ENCODE assay signal across 31 cellular contexts in genomic region chr4:138766332-138766731, GRCh38.
"Had no signal": no experiment of that assay in that cellular context is flagged by ENCODE, and none has a peak within 500 bp of the region (broad histone marks: within the 10 kb centered on the region; RNA-seq: fewer than 3 reads in every experiment).

No MANE protein-coding gene starts in this region.

- H3K27me3 Mint-ChIP-seq: activated CD4-positive, alpha-beta T cell treated with anti-CD3 and anti-CD28 coated beads, Interleukin-2, amount 10 ng/mL, durations not matched to agents 24 days and 14 days; activated naive CD8-positive, alpha-beta T cell treated with anti-CD3 and anti-CD28 coated beads, Interleukin-2, amount 10 ng/mL, durations not matched to agents 7 days and 5 days; brain had no signal

- H3K27ac Mint-ChIP-seq: activated B cell treated with CpG ODN at 0.5 μM for 24 hours; activated CD4-positive, alpha-beta memory T cell treated with anti-CD3 and anti-CD28 coated beads for 36 hours; activated CD4-positive, alpha-beta T cell treated with anti-CD3 and anti-CD28 coated beads, Interleukin-2, amount 10 ng/mL, durations not matched to agents 24 days and 14 days; activated CD8-positive, alpha-beta T cell treated with anti-CD3 and anti-CD28 coated beads for 36 hours; activated naive CD4-positive, alpha-beta T cell treated with anti-CD3 and anti-CD28 coated beads, Interleukin-2, amount 10 ng/mL, durations not matched to agents 7 days and 5 days; activated naive CD4-positive, alpha-beta T cell treated with anti-CD3 and anti-CD28 coated beads, Interleukin-2, amount 50 U/mL, for 24 hours; activated naive CD8-positive, alpha-beta T cell; activated naive CD8-positive, alpha-beta T cell treated with anti-CD3 and anti-CD28 coated beads, Interleukin-2, amount 10 ng/mL, durations not matched to agents 7 days and 5 days; activated naive CD8-positive, alpha-beta T cell treated with anti-CD3 and anti-CD28 coated beads, Interleukin-2, amount 50 U/mL, for 24 hours; activated T-helper 2 cell treated with anti-CD3 and anti-CD28 coated beads, Interferon-gamma antibody, Interleukin-2, Interleukin-4, amounts not matched to agents 10 μg/mL and 5 μg/mL and 100 μg/mL, durations not matched to agents 14 hours and 24 hours and 36 hours; brain; T-helper 1 cell treated with Interleukin-12 subunit alpha and Interleukin-12 subunit beta and Interleukin-4 antibody, amounts not matched to agents 30 μg/mL and 1 μg/mL, for 36 hours; T-helper 2 cell treated with Interferon-gamma antibody and Interleukin-4, amounts not matched to agents 5 μg/mL and 100 μg/mL, for 36 hours had no signal

- H3K9me3 ChIP-seq: ascending aorta had no signal

- H3K36me3 Mint-ChIP-seq: activated CD4-positive, alpha-beta memory T cell treated with anti-CD3 and anti-CD28 coated beads for 36 hours; activated naive CD4-positive, alpha-beta T cell treated with anti-CD3 and anti-CD28 coated beads, Interleukin-2, amount 10 ng/mL, durations not matched to agents 7 days and 5 days; activated naive CD4-positive, alpha-beta T cell treated with anti-CD3 and anti-CD28 coated beads, Interleukin-2, amount 50 U/mL, for 24 hours; activated naive CD8-positive, alpha-beta T cell; activated naive CD8-positive, alpha-beta T cell treated with anti-CD3 and anti-CD28 coated beads, Interleukin-2, amount 10 ng/mL, durations not matched to agents 7 days and 5 days; brain had no signal

- H3K4me1 ChIP-seq: ascending aorta had no signal

- H3K4me3 ChIP-seq: ascending aorta had no signal

- H3K9me3 Mint-ChIP-seq: activated B cell treated with CpG ODN at 0.5 μM for 24 hours; activated CD4-positive, alpha-beta memory T cell treated with anti-CD3 and anti-CD28 coated beads for 36 hours; activated CD4-positive, alpha-beta T cell treated with anti-CD3 and anti-CD28 coated beads, Interleukin-2, amount 10 ng/mL, durations not matched to agents 24 days and 14 days; activated naive CD4-positive, alpha-beta T cell treated with anti-CD3 and anti-CD28 coated beads, Interleukin-2, amount 10 ng/mL, durations not matched to agents 7 days and 5 days; activated naive CD8-positive, alpha-beta T cell treated with anti-CD3 and anti-CD28 coated beads, Interleukin-2, amount 10 ng/mL, durations not matched to agents 7 days and 5 days; activated naive CD8-positive, alpha-beta T cell treated with anti-CD3 and anti-CD28 coated beads, Interleukin-2, amount 50 U/mL, for 24 hours; activated T-helper 2 cell treated with anti-CD3 and anti-CD28 coated beads, Interferon-gamma antibody, Interleukin-2, Interleukin-4, amounts not matched to agents 10 μg/mL and 5 μg/mL and 100 μg/mL, durations not matched to agents 14 hours and 24 hours and 36 hours; T-helper 1 cell treated with Interleukin-12 subunit alpha and Interleukin-12 subunit beta and Interleukin-4 antibody, amounts not matched to agents 30 μg/mL and 1 μg/mL, for 36 hours; T-helper 2 cell treated with Interferon-gamma antibody and Interleukin-4, amounts not matched to agents 5 μg/mL and 100 μg/mL, for 36 hours had no signal

- ATAC-seq: activated CD8-positive, alpha-beta T cell treated with anti-CD3 and anti-CD28 coated beads for 36 hours; activated naive CD8-positive, alpha-beta T cell treated with anti-CD3 and anti-CD28 coated beads, Interleukin-2, amount 50 U/mL, for 24 hours had no signal

- H3K4me3 Mint-ChIP-seq: activated B cell treated with CpG ODN at 0.5 μM for 24 hours; activated CD4-positive, alpha-beta memory T cell treated with anti-CD3 and anti-CD28 coated beads for 36 hours; activated CD4-positive, alpha-beta T cell treated with anti-CD3 and anti-CD28 coated beads, Interleukin-2, amount 10 ng/mL, durations not matched to agents 24 days and 14 days; activated CD8-positive, alpha-beta T cell treated with anti-CD3 and anti-CD28 coated beads for 36 hours; activated naive CD4-positive, alpha-beta T cell treated with anti-CD3 and anti-CD28 coated beads, Interleukin-2, amount 10 ng/mL, durations not matched to agents 7 days and 5 days; activated naive CD4-positive, alpha-beta T cell treated with anti-CD3 and anti-CD28 coated beads, Interleukin-2, amount 50 U/mL, for 24 hours; activated naive CD8-positive, alpha-beta T cell; activated naive CD8-positive, alpha-beta T cell treated with anti-CD3 and anti-CD28 coated beads, Interleukin-2, amount 10 ng/mL, durations not matched to agents 7 days and 5 days; activated naive CD8-positive, alpha-beta T cell treated with anti-CD3 and anti-CD28 coated beads, Interleukin-2, amount 50 U/mL, for 24 hours; brain; T-helper 1 cell treated with Interleukin-12 subunit alpha and Interleukin-12 subunit beta and Interleukin-4 antibody, amounts not matched to agents 30 μg/mL and 1 μg/mL, for 36 hours; T-helper 2 cell treated with Interferon-gamma antibody and Interleukin-4, amounts not matched to agents 5 μg/mL and 100 μg/mL, for 36 hours had no signal

- H3K27me3 ChIP-seq: ascending aorta had no signal

- H3K36me3 ChIP-seq: ascending aorta had no signal

- DNase-seq: activated B cell treated with CpG ODN at 0.5 μM for 24 hours; activated CD4-positive, alpha-beta memory T cell treated with anti-CD3 and anti-CD28 coated beads for 36 hours; activated CD4-positive, alpha-beta T cell treated with anti-CD3 and anti-CD28 coated beads for 4 hours; activated CD4-positive, alpha-beta T cell treated with anti-CD3 and anti-CD28 coated beads, Interleukin-2, amount 10 ng/mL, durations not matched to agents 24 days and 14 days; activated CD4-positive, alpha-beta T cell treated with anti-CD3 and anti-CD28 coated beads, Interleukin-2, amount 50 U/mL, for 1 hour; activated CD4-positive, alpha-beta T cell treated with anti-CD3 and anti-CD28 coated beads, Interleukin-2, amount 50 U/mL, for 4 hours; activated CD4-positive, CD25-positive, alpha-beta regulatory T cell treated with anti-CD3 and anti-CD28 coated beads, Interleukin-2, amount 50 U/mL, for 72 hours; activated CD8-positive, alpha-beta memory T cell treated with anti-CD3 and anti-CD28 coated beads, Interleukin-2, amount 50 U/mL, for 4 hours; activated CD8-positive, alpha-beta T cell treated with anti-CD3 and anti-CD28 coated beads for 36 hours; activated effector memory CD4-positive, alpha-beta T cell treated with Interleukin-2 at 50 U/mL for 16 hours; activated gamma-delta T cell; activated naive CD4-positive, alpha-beta T cell treated with anti-CD3 and anti-CD28 coated beads, Interleukin-2, amount 10 ng/mL, durations not matched to agents 7 days and 5 days; activated naive CD4-positive, alpha-beta T cell treated with Interleukin-2 at 50 U/mL for 16 hours; activated naive CD8-positive, alpha-beta T cell treated with anti-CD3 and anti-CD28 coated beads, Interleukin-2, amount 10 ng/mL, durations not matched to agents 7 days and 5 days; activated naive CD8-positive, alpha-beta T cell treated with anti-CD3 and anti-CD28 coated beads, Interleukin-2, amount 50 U/mL, for 24 hours; activated T-cell treated with anti-CD3 and anti-CD28 coated beads for 4 hours; activated T-cell treated with anti-CD3 and anti-CD28 coated beads, Interleukin-2, amount 50 U/mL, for 1 hour; activated T-cell treated with anti-CD3 and anti-CD28 coated beads, Interleukin-2, amount 50 U/mL, for 48 hours; amygdala; anterior cingulate cortex; central memory CD4-positive, alpha-beta T cell; T-helper 2 cell; T-helper 9 cell had no signal

- H3K27ac ChIP-seq: ascending aorta, VCaP had no signal

- H3K4me1 Mint-ChIP-seq: activated B cell treated with CpG ODN at 0.5 μM for 24 hours; activated CD4-positive, alpha-beta T cell treated with anti-CD3 and anti-CD28 coated beads, Interleukin-2, amount 10 ng/mL, durations not matched to agents 24 days and 14 days; activated naive CD4-positive, alpha-beta T cell treated with anti-CD3 and anti-CD28 coated beads, Interleukin-2, amount 10 ng/mL, durations not matched to agents 7 days and 5 days; activated naive CD4-positive, alpha-beta T cell treated with anti-CD3 and anti-CD28 coated beads, Interleukin-2, amount 50 U/mL, for 24 hours; activated naive CD8-positive, alpha-beta T cell treated with anti-CD3 and anti-CD28 coated beads, Interleukin-2, amount 10 ng/mL, durations not matched to agents 7 days and 5 days; activated naive CD8-positive, alpha-beta T cell treated with anti-CD3 and anti-CD28 coated beads, Interleukin-2, amount 50 U/mL, for 24 hours; brain had no signal
